In genomic region chr17:9228408-9229159, GRCh38 we compare ENCODE assay signal across 11 cellular contexts.
DNase-seq lines count a peak whose midpoint lies in the region; ATAC-seq and TF ChIP-seq lines count a peak whose summit lies in the region.
"Had no signal": no experiment of that assay in that cellular context is flagged by ENCODE, and none has a peak within 500 bp of the region (broad histone marks: within the 10 kb centered on the region; RNA-seq: fewer than 3 reads in every experiment).

No MANE protein-coding gene starts in this region.

- H3K9me3 ChIP-seq in SJSA1 (replicated peaks), result no peaks in the 10 kb centered on the region
- no peaks in the 10 kb centered on the region for H3K9me3 ChIP-seq in lower lobe of right lung

- H3K27me3 ChIP-seq in SJSA1 (replicated peaks), result no peaks in the 10 kb centered on the region
- H3K27me3 ChIP-seq in lower lobe of right lung (ENCODE audit: low read depth), result peaks cover 22% of the 10 kb centered on the region

- TF ChIP-seq CTCF in lower lobe of right lung (IDR thresholded peaks at IDR 0.05), result no peak

- H3K36me3 ChIP-seq in SJSA1, result no peaks in the 10 kb centered on the region
- H3K36me3 ChIP-seq in lower lobe of right lung, result no peaks in the 10 kb centered on the region

- intact Hi-C loops in lower lobe of right lung (cut with DNase I), result no loop called here

- ATAC-seq in HG02763 (IDR thresholded peaks at IDR 0.05; ENCODE audit: unreplicated experiment) (no peak), lower lobe of right lung (no peak)

- DNase-seq in GM03348 (ENCODE audit: low spot score) (peak; percentile 83), SJSA1 (ENCODE audit: low read depth in 1 of 2, low spot score in 2 of 2) (peak in 1 of 2 experiments; percentile 69), fibroblast of peridontal ligament (ENCODE audit: extremely low read depth) (peak; percentile 63), NCI-H128 (lab: John Stamatoyannopoulos, UW; ENCODE audit: unreplicated experiment) (no peak), islet precursor cell (no peak), lower lobe of right lung (no peak)
- DNase-seq: Calu3, NCI-H1436 treated with DMSO at 0.1 percent for 48 hours had no signal

- no peak overlapping the region for H3K4me3 ChIP-seq in SJSA1
- no peak overlapping the region for H3K4me3 ChIP-seq in skin epidermis
- H3K4me3 ChIP-seq in lower lobe of right lung, result no peak overlapping the region

- H3K4me1 ChIP-seq in SJSA1 (replicated peaks), result peaks cover 31% of the 10 kb centered on the region
- H3K4me1 ChIP-seq in lower lobe of right lung, result no peaks in the 10 kb centered on the region
- H3K4me1 ChIP-seq: parathyroid adenoma had no signal

- H3K27ac ChIP-seq in SJSA1 (peak overlapping the region; percentile 45), skin epidermis (peak overlapping the region in 19 of 21 experiments; percentile 2 to 74 (median 47)), lower lobe of right lung (no peak overlapping the region)
- H3K27ac ChIP-seq: parathyroid adenoma had no signal

Comparison
In these comparisons a context has a peak if more than half of its experiments do, and no peak if none do; other contexts are left out.
1. DNase-seq: peak in GM03348 (single experiment) and fibroblast of peridontal ligament (single experiment); none in NCI-H128 (single experiment), islet precursor cell (single experiment) and lower lobe of right lung (single experiment).